16 cellular contexts compared by ENCODE assay signal in the genomic region with DNA sequence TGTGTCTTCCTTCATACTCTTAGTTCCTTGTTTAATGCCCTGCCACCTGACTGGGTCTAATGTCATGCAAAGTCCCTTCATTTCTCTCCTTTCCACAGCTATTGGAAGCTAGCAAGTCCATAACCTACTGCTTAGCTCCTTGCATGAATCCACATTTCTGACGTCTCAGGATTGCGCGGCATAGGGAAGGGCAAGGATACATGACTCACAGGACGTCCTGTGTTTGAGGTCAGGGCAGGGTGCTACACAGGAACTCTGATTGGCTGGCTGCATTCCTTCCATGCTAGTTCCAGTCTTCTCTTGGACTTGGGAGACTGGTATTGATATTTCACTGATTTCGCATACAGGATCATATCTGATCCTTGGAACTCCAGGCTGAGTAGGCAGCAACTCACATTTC.
DNase-seq lines count a peak whose midpoint lies in the region; ATAC-seq, FAIRE-seq and TF ChIP-seq lines count a peak whose summit lies in the region.
"Had no signal": no experiment of that assay in that cellular context is flagged by ENCODE, and none has a peak within 500 bp of the region (broad histone marks: within the 10 kb centered on the region; RNA-seq: fewer than 3 reads in every experiment).

No MANE protein-coding gene starts in this region.

- TF ChIP-seq CTCF in A549 (IDR thresholded peaks at IDR 0.05) (no peak), bronchial epithelial cell (IDR thresholded peaks at IDR 0.05; ENCODE audit: insufficient read depth, low read length, severe bottlenecking) (no peak), keratinocyte (optimal IDR thresholded peaks at IDR 0.05 in 1 of 3, IDR thresholded peaks at IDR 0.05 in 1 of 3, conservative IDR thresholded peaks at IDR 0.05 in 1 of 3; ENCODE audit: extremely low read depth in 1 of 3, insufficient read depth in 2 of 3, low read length in 3 of 3) (no peak)
- no peak for TF ChIP-seq CTCF in activated CD8-positive, alpha-beta T cell treated with anti-CD3 and anti-CD28 coated beads for 36 hours (IDR thresholded peaks at IDR 0.05)

- H3K4me2 ChIP-seq in A549: peak overlapping the region; percentile 18; the same call in 1 of the 3 replicates
- no peak overlapping the region for H3K4me2 ChIP-seq in keratinocyte (ENCODE audit: control insufficient read depth, extremely low read depth, insufficient read depth, low read depth, low read length)

- H3K9me1 ChIP-seq in keratinocyte (ENCODE audit: control insufficient read depth, extremely low read depth, insufficient read depth, low read length): no peaks in the 10 kb centered on the region

- no peaks in the 10 kb centered on the region for H4K20me1 ChIP-seq in keratinocyte (ENCODE audit: control insufficient read depth, extremely low read depth, insufficient read depth, low read length)

- POLR2A ChIA-PET in A549 (lab: Yijun Ruan, JAX): no interaction called here
- POLR2A ChIA-PET in activated CD8-positive, alpha-beta T cell treated with anti-CD3 and anti-CD28 coated beads for 36 hours (lab: Charles Lee): no interaction called here

- no peak for TF ChIP-seq EP300 in A549 (IDR thresholded peaks at IDR 0.05)

- intact Hi-C loops in activated CD8-positive, alpha-beta T cell treated with anti-CD3 and anti-CD28 coated beads for 36 hours (cut with micrococcal nuclease): no loop called here

- no peaks in the 10 kb centered on the region for H3K79me2 ChIP-seq in keratinocyte (ENCODE audit: control insufficient read depth, insufficient read depth, low read length)

- H3K9me3 Mint-ChIP-seq in activated CD8-positive, alpha-beta T cell treated with anti-CD3 and anti-CD28 coated beads for 36 hours: peaks cover 2% of the 10 kb centered on the region

- H3K27ac Mint-ChIP-seq in activated CD8-positive, alpha-beta T cell treated with anti-CD3 and anti-CD28 coated beads for 36 hours: no peak overlapping the region
- H3K27ac Mint-ChIP-seq: natural killer cell treated with Interleukin-12 subunit alpha and Interleukin-12 subunit beta and Interleukin-15 and Interleukin-18, amount 100 ng/mL, for 72 hours; stimulated activated naive CD8-positive, alpha-beta T cell treated with anti-CD3 and anti-CD28 coated beads, Interleukin-15, Interleukin-2, amounts not matched to agents 100 ng/mL and 50 ng/mL, for 24 hours had no signal

- no peak overlapping the region for H3K4me3 Mint-ChIP-seq in activated CD8-positive, alpha-beta T cell treated with anti-CD3 and anti-CD28 coated beads for 36 hours
- H3K4me3 Mint-ChIP-seq: natural killer cell treated with Interleukin-12 subunit alpha and Interleukin-12 subunit beta and Interleukin-15 and Interleukin-18, amount 100 ng/mL, for 72 hours; stimulated activated naive CD8-positive, alpha-beta T cell treated with anti-CD3 and anti-CD28 coated beads, Interleukin-15, Interleukin-2, amounts not matched to agents 100 ng/mL and 50 ng/mL, for 24 hours had no signal

- no peak for TF ChIP-seq RAD21 in A549 (conservative IDR thresholded peaks at IDR 0.05 in 1 of 2, IDR thresholded peaks at IDR 0.05 in 1 of 2)

- peaks cover 48% of the 10 kb centered on the region for H3K4me1 ChIP-seq in A549
- H3K4me1 ChIP-seq in keratinocyte (ENCODE audit: control insufficient read depth, extremely low read depth, insufficient read depth, low read length): peaks cover 3% of the 10 kb centered on the region
- H3K4me1 ChIP-seq: Caco-2 had no signal

- H3K27ac ChIP-seq in A549: peak overlapping the region; percentile 14 to 31; a peak in 2 of 6 replicates
- H3K27ac ChIP-seq in keratinocyte (ENCODE audit: control insufficient read depth, insufficient read depth, low read length): no peak overlapping the region
- H3K27ac ChIP-seq: WERI-Rb-1 had no signal

- 39% methylated on average over 3 of the region's 5 CpGs for WGBS in A549 (ENCODE audit: missing lambda C conversion rate)

- no peak overlapping the region for H3K4me3 ChIP-seq in A549
- H3K4me3 ChIP-seq in bronchial epithelial cell (ENCODE audit: low read depth, low read length): no peak overlapping the region
- H3K4me3 ChIP-seq in keratinocyte (ENCODE audit: control insufficient read depth in 2 of 3, extremely low read depth in 1 of 3, insufficient read depth in 2 of 3, low read depth in 1 of 3, low read length in 3 of 3): no peak overlapping the region
- H3K4me3 ChIP-seq: K562, lung had no signal

- H3K27me3 ChIP-seq in bronchial epithelial cell (ENCODE audit: control insufficient read depth, insufficient read depth, low read length): no peaks in the 10 kb centered on the region
- H3K27me3 ChIP-seq in keratinocyte (ENCODE audit: control insufficient read depth, extremely low read depth, insufficient read depth, low read length): no peaks in the 10 kb centered on the region

- H3K9ac ChIP-seq in keratinocyte (ENCODE audit: control insufficient read depth, extremely low read depth, insufficient read depth, low read length): no peak overlapping the region

- no peaks in the 10 kb centered on the region for H3K4me1 Mint-ChIP-seq in activated CD8-positive, alpha-beta T cell treated with anti-CD3 and anti-CD28 coated beads for 36 hours (ENCODE audit: low read depth)

- DNase-seq in A549 (ENCODE audit: low read depth in 1 of 2, low spot score in 1 of 2): peak in 1 of 2 experiments; percentile 74
- DNase-seq in LHCN-M2 (ENCODE audit: low read depth): peak; percentile 51
- DNase-seq in bronchial epithelial cell (ENCODE audit: low read depth): peak; percentile 78
- DNase-seq in keratinocyte (ENCODE audit: low read depth, low spot score): no peak
- no peak for DNase-seq in iPS-NIHi11 (ENCODE audit: low spot score)
- DNase-seq in activated CD8-positive, alpha-beta memory T cell treated with anti-CD3 and anti-CD28 coated beads, Interleukin-2, amount 50 U/mL, for 4 hours: no peak
- no peak for DNase-seq in activated CD8-positive, alpha-beta T cell treated with anti-CD3 and anti-CD28 coated beads for 36 hours
- DNase-seq: Caco-2, NCI-H345, small intestine, WERI-Rb-1 had no signal

- CTCF ChIA-PET in A549 (lab: Yijun Ruan, JAX): no interaction called here
- CTCF ChIA-PET in activated CD8-positive, alpha-beta T cell treated with anti-CD3 and anti-CD28 coated beads for 36 hours (lab: Charles Lee): no interaction called here

- no peaks in the 10 kb centered on the region for H3K27me3 Mint-ChIP-seq in activated CD8-positive, alpha-beta T cell treated with anti-CD3 and anti-CD28 coated beads for 36 hours
- H3K27me3 Mint-ChIP-seq: natural killer cell treated with Interleukin-12 subunit alpha and Interleukin-12 subunit beta and Interleukin-15 and Interleukin-18, amount 100 ng/mL, for 72 hours; stimulated activated naive CD8-positive, alpha-beta T cell treated with anti-CD3 and anti-CD28 coated beads, Interleukin-15, Interleukin-2, amounts not matched to agents 100 ng/mL and 50 ng/mL, for 24 hours had no signal

- H3K36me3 Mint-ChIP-seq in activated CD8-positive, alpha-beta T cell treated with anti-CD3 and anti-CD28 coated beads for 36 hours (ENCODE audit: low read depth): no peaks in the 10 kb centered on the region
- H3K36me3 Mint-ChIP-seq: natural killer cell treated with Interleukin-12 subunit alpha and Interleukin-12 subunit beta and Interleukin-15 and Interleukin-18, amount 100 ng/mL, for 72 hours had no signal

- ATAC-seq in A549 (peak; percentile 59 to 91; a peak in 3 of 6 replicates), GM18498 (IDR thresholded peaks at IDR 0.05; ENCODE audit: unreplicated experiment) (no peak)
- no peak for ATAC-seq in activated CD8-positive, alpha-beta T cell treated with anti-CD3 and anti-CD28 coated beads for 36 hours
- ATAC-seq: K562; natural killer cell treated with Interleukin-12 subunit alpha and Interleukin-12 subunit beta and Interleukin-15 and Interleukin-18, amount 100 ng/mL, for 72 hours had no signal

- FAIRE-seq in A549 (lab: Jason Lieb, UNC) (no peak), bronchial epithelial cell (lab: Jason Lieb, UNC) (no peak), keratinocyte (lab: Jason Lieb, UNC) (no peak)
- FAIRE-seq: K562, small intestine had no signal

- peak overlapping the region; percentile 6 for H2AFZ ChIP-seq in keratinocyte (ENCODE audit: control insufficient read depth, low read length)

- H3K9me3 ChIP-seq in A549: no peaks in the 10 kb centered on the region
- no peaks in the 10 kb centered on the region for H3K9me3 ChIP-seq in keratinocyte (ENCODE audit: control insufficient read depth, low read depth, low read length)
- H3K9me3 ChIP-seq: Caco-2 had no signal

- no peaks in the 10 kb centered on the region for H3K36me3 ChIP-seq in bronchial epithelial cell (ENCODE audit: control insufficient read depth, insufficient read depth, low read length)
- H3K36me3 ChIP-seq in keratinocyte (ENCODE audit: control insufficient read depth in 2 of 2, extremely low read depth in 1 of 2, insufficient read depth in 2 of 2, low read length in 2 of 2): no peaks in the 10 kb centered on the region
- H3K36me3 ChIP-seq: WERI-Rb-1 had no signal

- TF ChIP-seq POLR2A in A549 (IDR thresholded peaks at IDR 0.05; ENCODE audit: low read length): no peak

- dilution Hi-C loops in keratinocyte (cut with MboI; ENCODE audit: extremely low pct_ligation_motif_present, low sequenced_read_pairs): no loop called here

TF ChIP-seq in A549, 52 proteins besides CTCF, POLR2A, EP300 and RAD21 (continues in another document):
- no peak for TF ChIP-seq KDM1A (IDR thresholded peaks at IDR 0.05; ENCODE audit: low read depth)
- TF ChIP-seq, protein P1, sequence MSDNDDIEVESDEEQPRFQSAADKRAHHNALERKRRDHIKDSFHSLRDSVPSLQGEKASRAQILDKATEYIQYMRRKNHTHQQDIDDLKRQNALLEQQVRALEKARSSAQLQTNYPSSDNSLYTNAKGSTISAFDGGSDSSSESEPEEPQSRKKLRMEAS (IDR thresholded peaks at IDR 0.05): no peak
- no peak for TF ChIP-seq KDM5A (IDR thresholded peaks at IDR 0.05)
- TF ChIP-seq NR3C1 (IDR thresholded peaks at IDR 0.05): no peak
- TF ChIP-seq ZSCAN20 (CRISPR knock-in tag; IDR thresholded peaks at IDR 0.05): no peak
- TF ChIP-seq, protein P2, sequence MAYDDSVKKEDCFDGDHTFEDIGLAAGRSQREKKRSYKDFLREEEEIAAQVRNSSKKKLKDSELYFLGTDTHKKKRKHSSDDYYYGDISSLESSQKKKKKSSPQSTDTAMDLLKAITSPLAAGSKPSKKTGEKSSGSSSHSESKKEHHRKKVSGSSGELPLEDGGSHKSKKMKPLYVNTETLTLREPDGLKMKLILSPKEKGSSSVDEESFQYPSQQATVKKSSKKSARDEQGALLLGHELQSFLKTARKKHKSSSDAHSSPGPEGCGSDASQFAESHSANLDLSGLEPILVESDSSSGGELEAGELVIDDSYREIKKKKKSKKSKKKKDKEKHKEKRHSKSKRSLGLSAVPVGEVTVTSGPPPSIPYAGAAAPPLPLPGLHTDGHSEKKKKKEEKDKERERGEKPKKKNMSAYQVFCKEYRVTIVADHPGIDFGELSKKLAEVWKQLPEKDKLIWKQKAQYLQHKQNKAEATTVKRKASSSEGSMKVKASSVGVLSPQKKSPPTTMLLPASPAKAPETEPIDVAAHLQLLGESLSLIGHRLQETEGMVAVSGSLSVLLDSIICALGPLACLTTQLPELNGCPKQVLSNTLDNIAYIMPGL (CRISPR knock-in tag; IDR thresholded peaks at IDR 0.05; ENCODE audit: borderline replicate concordance): no peak
- TF ChIP-seq RFX5 (IDR thresholded peaks at IDR 0.05): no peak
- TF ChIP-seq RCOR1 (IDR thresholded peaks at IDR 0.05; ENCODE audit: low read depth, low read length): no peak

Comparison
In these comparisons a context has a peak if more than half of its experiments do, and no peak if none do; other contexts are left out.
1. ATAC-seq: peak in A549 (2 of 2); none in GM18498 (single experiment) and activated CD8-positive, alpha-beta T cell treated with anti-CD3 and anti-CD28 coated beads for 36 hours (single experiment).
2. DNase-seq: peak in LHCN-M2 (single experiment) and bronchial epithelial cell (single experiment); none in keratinocyte (single experiment), iPS-NIHi11 (single experiment), activated CD8-positive, alpha-beta memory T cell treated with anti-CD3 and anti-CD28 coated beads, Interleukin-2, amount 50 U/mL, for 4 hours (single experiment) and activated CD8-positive, alpha-beta T cell treated with anti-CD3 and anti-CD28 coated beads for 36 hours (single experiment).